14 cellular contexts compared by ENCODE assay signal in genomic region chr14:55803506-55804197, GRCh38.
DNase-seq lines count a peak whose midpoint lies in the region; ATAC-seq and TF ChIP-seq lines count a peak whose summit lies in the region.
"Had no signal": no experiment of that assay in that cellular context is flagged by ENCODE, and none has a peak within 500 bp of the region (broad histone marks: within the 10 kb centered on the region; RNA-seq: fewer than 3 reads in every experiment).

No MANE protein-coding gene starts in this region.

- no peaks in the 10 kb centered on the region for H3K36me3 ChIP-seq in stomach
- H3K36me3 ChIP-seq: gastroesophageal sphincter had no signal

- H3K27me3 Mint-ChIP-seq in activated naive CD4-positive, alpha-beta T cell treated with anti-CD3 and anti-CD28 coated beads, Interleukin-2, amount 10 ng/mL, durations not matched to agents 7 days and 5 days: no peaks in the 10 kb centered on the region
- H3K27me3 Mint-ChIP-seq in activated CD4-positive, alpha-beta memory T cell treated with anti-CD3 and anti-CD28 coated beads for 36 hours: no peaks in the 10 kb centered on the region

- H3K27ac ChIP-seq in stomach: peak overlapping the region; percentile 16 to 77 (median 65)
- H3K27ac ChIP-seq: SK-N-MC had no signal

- intact Hi-C loops in activated CD4-positive, alpha-beta memory T cell treated with anti-CD3 and anti-CD28 coated beads for 36 hours (cut with micrococcal nuclease): loop anchor here (1.0 to 10.0 kb wide), 4 partner anchors 10 to 359 kb away; partner anchors contain the start of genes PELI2 and TBPL2
- intact Hi-C loops in stomach (cut with DNase I; ENCODE audit: low total_unique reads): no loop called here

- 47 to 80% (median 56%) methylated on average over 3 of the region's 3 CpGs for WGBS in stomach, 5 donors

- peak overlapping the region; percentile 92 for H3K27ac Mint-ChIP-seq in activated naive CD4-positive, alpha-beta T cell treated with anti-CD3 and anti-CD28 coated beads, Interleukin-2, amount 10 ng/mL, durations not matched to agents 7 days and 5 days
- H3K27ac Mint-ChIP-seq in activated CD4-positive, alpha-beta memory T cell treated with anti-CD3 and anti-CD28 coated beads for 36 hours: peak overlapping the region; percentile 81
- H3K27ac Mint-ChIP-seq: WTC11 had no signal

- no peak for TF ChIP-seq POLR2A in stomach (IDR thresholded peaks at IDR 0.05)

- no peaks in the 10 kb centered on the region for H3K9me3 ChIP-seq in stomach
- H3K9me3 ChIP-seq: gastroesophageal sphincter had no signal

- H3K4me1 ChIP-seq in stomach: peaks cover 15 to 25% (median 19%) of the 10 kb centered on the region in 4 donors

- no peak for DNase-seq in activated naive CD4-positive, alpha-beta T cell treated with anti-CD3 and anti-CD28 coated beads, Interleukin-2, amount 10 ng/mL, durations not matched to agents 7 days and 5 days
- no peak for DNase-seq in activated naive CD4-positive, alpha-beta T cell (lab: John Stamatoyannopoulos, UW)
- DNase-seq in activated CD4-positive, alpha-beta memory T cell treated with anti-CD3 and anti-CD28 coated beads for 36 hours: peak; percentile 18
- DNase-seq in fibroblast of pulmonary artery (ENCODE audit: low read depth) (peak; percentile 66), stomach (no peak), retina (no peak), KG1 (lab: John Stamatoyannopoulos, UW) (no peak)
- DNase-seq: aorta, NCI-H1105, NCI-H345 had no signal

- ATAC-seq in HG03521 (IDR thresholded peaks at IDR 0.05; ENCODE audit: unreplicated experiment): no peak
- ATAC-seq: gastroesophageal sphincter, WTC11 had no signal

- POLR2A ChIA-PET in activated CD4-positive, alpha-beta memory T cell treated with anti-CD3 and anti-CD28 coated beads for 36 hours (lab: Charles Lee): interaction anchor here (0.7 kb wide), 1 partner anchor 177 kb away, joined by 3 read pairs; no protein-coding TSS in a partner anchor

- H3K27me3 ChIP-seq in stomach: no peaks in the 10 kb centered on the region
- H3K27me3 ChIP-seq: gastroesophageal sphincter had no signal

- peaks cover 37% of the 10 kb centered on the region for H3K9me3 Mint-ChIP-seq in activated naive CD4-positive, alpha-beta T cell treated with anti-CD3 and anti-CD28 coated beads, Interleukin-2, amount 10 ng/mL, durations not matched to agents 7 days and 5 days
- peaks cover 25% of the 10 kb centered on the region for H3K9me3 Mint-ChIP-seq in activated CD4-positive, alpha-beta memory T cell treated with anti-CD3 and anti-CD28 coated beads for 36 hours

- TF ChIP-seq CTCF in fibroblast of pulmonary artery (IDR thresholded peaks at IDR 0.05; ENCODE audit: low read length, missing control alignments) (no peak), stomach (IDR thresholded peaks at IDR 0.05) (no peak)

- no peak for TF ChIP-seq EP300 in stomach (IDR thresholded peaks at IDR 0.05)

- peaks cover 82% of the 10 kb centered on the region for H3K4me1 Mint-ChIP-seq in activated naive CD4-positive, alpha-beta T cell treated with anti-CD3 and anti-CD28 coated beads, Interleukin-2, amount 10 ng/mL, durations not matched to agents 7 days and 5 days
- H3K4me1 Mint-ChIP-seq in activated CD4-positive, alpha-beta memory T cell treated with anti-CD3 and anti-CD28 coated beads for 36 hours (ENCODE audit: low read depth): peaks cover 68% of the 10 kb centered on the region

- peaks cover 47% of the 10 kb centered on the region for H3K36me3 Mint-ChIP-seq in activated naive CD4-positive, alpha-beta T cell treated with anti-CD3 and anti-CD28 coated beads, Interleukin-2, amount 10 ng/mL, durations not matched to agents 7 days and 5 days
- H3K36me3 Mint-ChIP-seq in activated CD4-positive, alpha-beta memory T cell treated with anti-CD3 and anti-CD28 coated beads for 36 hours: peaks cover 12% of the 10 kb centered on the region

- H3K4me3 Mint-ChIP-seq in activated naive CD4-positive, alpha-beta T cell treated with anti-CD3 and anti-CD28 coated beads, Interleukin-2, amount 10 ng/mL, durations not matched to agents 7 days and 5 days: no peak overlapping the region
- no peak overlapping the region for H3K4me3 Mint-ChIP-seq in activated CD4-positive, alpha-beta memory T cell treated with anti-CD3 and anti-CD28 coated beads for 36 hours
- H3K4me3 Mint-ChIP-seq: WTC11 had no signal

- H3K4me3 ChIP-seq in fibroblast of pulmonary artery (replicated peaks; ENCODE audit: low read depth, low read length) (no peak overlapping the region), stomach (no peak overlapping the region)
- H3K4me3 ChIP-seq: gastroesophageal sphincter, SK-N-MC had no signal

- CTCF ChIA-PET in activated naive CD4-positive, alpha-beta T cell treated with anti-CD3 and anti-CD28 coated beads, Interleukin-2, amount 10 ng/mL, durations not matched to agents 7 days and 5 days (lab: Charles Lee): interaction anchor here (1.5 kb wide), 1 partner anchor 72 kb away, joined by 3 read pairs; no protein-coding TSS in a partner anchor
- CTCF ChIA-PET in activated CD4-positive, alpha-beta memory T cell treated with anti-CD3 and anti-CD28 coated beads for 36 hours (lab: Charles Lee): interaction anchor here (0.6 kb wide), 1 partner anchor 657 kb away, joined by 3 read pairs; no protein-coding TSS in a partner anchor

Comparison
In these comparisons a context has a peak if more than half of its experiments do, and no peak if none do; other contexts are left out.
1. DNase-seq: peak in activated CD4-positive, alpha-beta memory T cell treated with anti-CD3 and anti-CD28 coated beads for 36 hours (single experiment) and fibroblast of pulmonary artery (single experiment); none in activated naive CD4-positive, alpha-beta T cell treated with anti-CD3 and anti-CD28 coated beads, Interleukin-2, amount 10 ng/mL, durations not matched to agents 7 days and 5 days (single experiment), activated naive CD4-positive, alpha-beta T cell (0 of 4), stomach (single experiment), retina (single experiment) and KG1 (single experiment).